Comparison of ENCODE assay signal across 12 cellular contexts in genomic region chr2:178870703-178871102, GRCh38.
A peak's percentile ranks its signal among the peaks of the same experiment; 100 is the strongest.
DNase-seq lines count a peak whose midpoint lies in the region; ATAC-seq, FAIRE-seq and TF ChIP-seq lines count a peak whose summit lies in the region.
"Had no signal": no experiment of that assay in that cellular context is flagged by ENCODE, and none has a peak within 500 bp of the region (broad histone marks: within the 10 kb centered on the region; RNA-seq: fewer than 3 reads in every experiment).

No MANE protein-coding gene starts in this region.

- intact Hi-C loops in heart left ventricle (cut with DNase I) (no loop called here), tibial artery (cut with DNase I; ENCODE audit: low total_unique reads) (no loop called here)

- TF ChIP-seq CTCF in heart left ventricle (IDR thresholded peaks at IDR 0.05): no peak
- TF ChIP-seq CTCF in tibial artery (IDR thresholded peaks at IDR 0.05): no peak

- FAIRE-seq in H54 (lab: Jason Lieb, UNC): peak; percentile 97
- FAIRE-seq: RCC 7860 had no signal

- peak in 3 of 4 donors; percentile 42 to 58 (median 45) for ATAC-seq in heart left ventricle

- H3K9me3 ChIP-seq in heart left ventricle (no peaks in the 10 kb centered on the region), tibial artery (no peaks in the 10 kb centered on the region)
- H3K9me3 ChIP-seq: BLaER1 had no signal

- 49 to 56% (median 53%) methylated on average over 3 of the region's 3 CpGs for WGBS in heart left ventricle, 4 donors

- DNase-seq in A172 (ENCODE audit: low spot score): peak; percentile 71
- DNase-seq in H54 (ENCODE audit: insufficient read length, low spot score): peak; percentile 31
- DNase-seq in SW480 (ENCODE audit: low spot score): peak; percentile 79
- DNase-seq in heart left ventricle: peak in 1 of 5 donors; percentile 29
- DNase-seq in AML-193 (lab: John Stamatoyannopoulos, UW): no peak
- DNase-seq in tibial artery: no peak
- no peak for DNase-seq in NCI-H1694 (lab: John Stamatoyannopoulos, UW)
- DNase-seq in NCI-H2227 (lab: John Stamatoyannopoulos, UW; ENCODE audit: unreplicated experiment): no peak
- DNase-seq: NCI-H2171 treated with DMSO at 0.1 percent for 48 hours; stimulated activated CD4-positive, alpha-beta T cell treated with anti-CD3 and anti-CD28 coated beads, Interleukin-4, amount 100 ng/mL, for 1 hour had no signal

- H3K27me3 ChIP-seq in heart left ventricle: no peaks in the 10 kb centered on the region
- H3K27me3 ChIP-seq in tibial artery: no peaks in the 10 kb centered on the region
- H3K27me3 ChIP-seq: BLaER1 had no signal

- H3K36me3 ChIP-seq in heart left ventricle (peaks cover 0 to 13% (median 0%) of the 10 kb centered on the region in 9 donors), tibial artery (no peaks in the 10 kb centered on the region)
- H3K36me3 ChIP-seq: BLaER1 had no signal

- H3K4me3 ChIP-seq in heart left ventricle (no peak overlapping the region), tibial artery (no peak overlapping the region)
- H3K4me3 ChIP-seq: BLaER1 had no signal

- H3K27ac ChIP-seq in heart left ventricle: peak overlapping the region in 11 of 12 donors; percentile 21 to 89 (median 70)
- no peak overlapping the region for H3K27ac ChIP-seq in tibial artery
- H3K27ac ChIP-seq: BLaER1 had no signal

- TF ChIP-seq POLR2A in H54 (IDR thresholded peaks at IDR 0.05; ENCODE audit: low read depth, low read length) (no peak), heart left ventricle (IDR thresholded peaks at IDR 0.05) (no peak)

- H3K4me1 ChIP-seq in heart left ventricle (peaks cover 1 to 37% (median 18%) of the 10 kb centered on the region in 12 donors), tibial artery (peaks cover 0 to 24% (median 9%) of the 10 kb centered on the region in 4 donors)
- H3K4me1 ChIP-seq: BLaER1 had no signal

Comparison
In these comparisons a context has a peak if more than half of its experiments do, and no peak if none do; other contexts are left out.
1. DNase-seq: peak in A172 (single experiment), H54 (single experiment) and SW480 (single experiment); none in AML-193 (0 of 2), tibial artery (0 of 2), NCI-H1694 (single experiment) and NCI-H2227 (single experiment).
2. H3K27ac ChIP-seq: peak in heart left ventricle (11 of 12); none in tibial artery (0 of 2).